In genomic region chrX:115948018-115948923, GRCh38 we compare ENCODE assay signal across 13 cellular contexts.
DNase-seq lines count a peak whose midpoint lies in the region; ATAC-seq, FAIRE-seq and TF ChIP-seq lines count a peak whose summit lies in the region.
"Had no signal": no experiment of that assay in that cellular context is flagged by ENCODE, and none has a peak within 500 bp of the region (broad histone marks: within the 10 kb centered on the region; RNA-seq: fewer than 3 reads in every experiment).

No MANE protein-coding gene starts in this region.

- no peaks in the 10 kb centered on the region for H3K36me3 ChIP-seq in OCI-LY1 (ENCODE audit: insufficient read depth, low read length)
- H3K36me3 ChIP-seq in neural progenitor cell = no peaks in the 10 kb centered on the region
- H3K36me3 ChIP-seq: uterus had no signal

- peaks cover 62% of the 10 kb centered on the region for H3K36me3 Mint-ChIP-seq in neural progenitor cell

- H3K9ac ChIP-seq in OCI-LY1 (ENCODE audit: low read length) (peak overlapping the region; percentile 24; the same call in 1 of the 2 replicates), neural progenitor cell (no peak overlapping the region)

- H3F3A ChIP-seq in OCI-LY1 (ENCODE audit: insufficient read depth, low read length) (no peaks in the 10 kb centered on the region), neural progenitor cell (ENCODE audit: low read depth) (no peaks in the 10 kb centered on the region)

- H3K79me2 ChIP-seq in OCI-LY1 (ENCODE audit: insufficient read depth, low read length) (no peaks in the 10 kb centered on the region), neural progenitor cell (ENCODE audit: low read depth) (peaks cover 88% of the 10 kb centered on the region)

- H3K4me3 ChIP-seq in OCI-LY1 (ENCODE audit: low read depth, low read length, poor library complexity, severe bottlenecking) = peak overlapping the region; percentile 33
- H3K4me3 ChIP-seq in neural progenitor cell = no peak overlapping the region
- H3K4me3 ChIP-seq: skin epidermis, uterus had no signal

- H4K20me1 ChIP-seq in OCI-LY1 (ENCODE audit: insufficient read depth, low read length) (no peaks in the 10 kb centered on the region), neural progenitor cell (ENCODE audit: low read depth) (peaks cover 14% of the 10 kb centered on the region)

- DNase-seq in GM18507 (ENCODE audit: extremely low spot score, insufficient read length, low read depth) (no peak), neural progenitor cell (ENCODE audit: low spot score) (peak; percentile 6), NCI-H2081 treated with DMSO at 0.1 percent for 48 hours (lab: John Stamatoyannopoulos, UW) (no peak), SIG-M5 (lab: John Stamatoyannopoulos, UW) (no peak)
- DNase-seq: activated CD4-positive, alpha-beta T cell treated with anti-CD3 and anti-CD28 coated beads for 36 hours; DND-41; uterus had no signal

- H3K4me2 ChIP-seq in OCI-LY1 (ENCODE audit: low read length) = peak overlapping the region; percentile 51
- H3K4me2 ChIP-seq in neural progenitor cell = no peak overlapping the region

- 0 out of 2 replicates have a peak overlapping the region, but pooled peaks have one; percentile 47 for H2AFZ ChIP-seq in OCI-LY1 (ENCODE audit: low read length)
- H2AFZ ChIP-seq in neural progenitor cell (replicated peaks) = no peak overlapping the region

- H3K27ac ChIP-seq in OCI-LY1 (ENCODE audit: low read depth, low read length, poor library complexity, severe bottlenecking) = peak overlapping the region; percentile 55
- H3K27ac ChIP-seq in neural progenitor cell = no peak overlapping the region
- H3K27ac ChIP-seq: HL-60, skin epidermis, uterus had no signal

- H3K9me3 Mint-ChIP-seq in neural progenitor cell = peaks cover 58% of the 10 kb centered on the region

- peak; percentile 46 for FAIRE-seq in GM18507 (lab: Jason Lieb, UNC)

- peaks cover 53% of the 10 kb centered on the region for H3K4me1 ChIP-seq in OCI-LY1 (ENCODE audit: insufficient read depth, low read length, severe bottlenecking)
- no peaks in the 10 kb centered on the region for H3K4me1 ChIP-seq in neural progenitor cell
- H3K4me1 ChIP-seq: uterus had no signal

- H3K9me2 ChIP-seq in OCI-LY1 (ENCODE audit: low read depth, low read length) = no peaks in the 10 kb centered on the region

- no peak overlapping the region for H3K4me3 Mint-ChIP-seq in neural progenitor cell
- H3K4me3 Mint-ChIP-seq: activated CD4-positive, alpha-beta T cell treated with anti-CD3 and anti-CD28 coated beads for 36 hours had no signal

- peak; percentile 62 for TF ChIP-seq CTCF in OCI-LY1 (IDR thresholded peaks at IDR 0.05; ENCODE audit: low read length)
- TF ChIP-seq CTCF in neural progenitor cell (IDR thresholded peaks at IDR 0.05) = peak; percentile 18

- no peak overlapping the region for H3K27ac Mint-ChIP-seq in neural progenitor cell
- H3K27ac Mint-ChIP-seq: activated CD4-positive, alpha-beta T cell treated with anti-CD3 and anti-CD28 coated beads for 36 hours; activated T-helper 2 cell treated with anti-CD3 and anti-CD28 coated beads, Interferon-gamma antibody, Interleukin-2, Interleukin-4, amounts not matched to agents 10 μg/mL and 5 μg/mL and 100 μg/mL, durations not matched to agents 14 hours and 24 hours and 36 hours had no signal

- ATAC-seq in HG03378 (IDR thresholded peaks at IDR 0.05; ENCODE audit: unreplicated experiment) = peak; percentile 52
- ATAC-seq in HG03571 (IDR thresholded peaks at IDR 0.05; ENCODE audit: unreplicated experiment) = no peak
- ATAC-seq: activated CD4-positive, alpha-beta T cell treated with anti-CD3 and anti-CD28 coated beads for 36 hours had no signal

- peaks cover 5% of the 10 kb centered on the region for H3K27me3 Mint-ChIP-seq in neural progenitor cell (ENCODE audit: insufficient read depth, low read depth)
- H3K27me3 Mint-ChIP-seq: activated CD4-positive, alpha-beta T cell treated with anti-CD3 and anti-CD28 coated beads for 36 hours had no signal

- H3K4me1 Mint-ChIP-seq in neural progenitor cell = no peaks in the 10 kb centered on the region
- H3K4me1 Mint-ChIP-seq: activated CD4-positive, alpha-beta T cell treated with anti-CD3 and anti-CD28 coated beads for 36 hours had no signal

- H3K27me3 ChIP-seq in OCI-LY1 (ENCODE audit: insufficient read depth, low read length) = no peaks in the 10 kb centered on the region
- H3K27me3 ChIP-seq in neural progenitor cell = no peaks in the 10 kb centered on the region
- H3K27me3 ChIP-seq: uterus had no signal

- H3K9me3 ChIP-seq in OCI-LY1 (ENCODE audit: low read length) (no peaks in the 10 kb centered on the region), neural progenitor cell (ENCODE audit: low read depth) (no peaks in the 10 kb centered on the region)
- H3K9me3 ChIP-seq: uterus had no signal
